35 cellular contexts compared by ENCODE assay signal in genomic region chr13:38895075-38895474, GRCh38.
"Had no signal": no experiment of that assay in that cellular context is flagged by ENCODE, and none has a peak within 500 bp of the region (broad histone marks: within the 10 kb centered on the region; RNA-seq: fewer than 3 reads in every experiment).

No MANE protein-coding gene starts in this region.

- H3K36me3 ChIP-seq: MG63 had no signal

- H3K9me3 ChIP-seq: MG63 had no signal

- DNase-seq: Karpas-422, Kasumi-1, MG63, MM.1S, MV-4-11, NCI-H1048, NCI-H1092, NCI-H1092 treated with DMSO at 0.1 percent for 48 hours, NCI-H1105, NCI-H1105 treated with DMSO at 0.1 percent for 48 hours, NCI-H1417, NCI-H1417 treated with DMSO at 0.1 percent for 48 hours, NCI-H1436, NCI-H1436 treated with DMSO at 0.1 percent for 48 hours, NCI-H146, NCI-H1694, NCI-H1694 treated with DMSO at 0.1 percent for 48 hours, NCI-H187, NCI-H187 treated with DMSO at 0.1 percent for 48 hours, NCI-H1930, NCI-H2029, NCI-H2029 treated with DMSO at 0.1 percent for 48 hours, NCI-H2081, NCI-H2081 treated with DMSO at 0.1 percent for 48 hours, NCI-H2107, NCI-H2171, NCI-H2171 treated with DMSO at 0.1 percent for 48 hours, NCI-H2227 treated with DMSO at 0.1 percent for 48 hours, NCI-H226, NCI-H345, NCI-H446, NCI-H446 treated with DMSO at 0.1 percent for 48 hours, NCI-H510A, NCI-H510A treated with DMSO at 0.1 percent for 48 hours had no signal

- H3K27ac ChIP-seq: KMS-11 had no signal

- H3K27me3 ChIP-seq: MG63 had no signal

- H3K4me3 ChIP-seq: MG63 had no signal
